ENCODE assay signal across 8 cellular contexts in genomic region chr19:40600086-40600917, GRCh38. TPM values are rescaled to one million over a fixed set of nuclear protein-coding genes. Genes with fewer than 3 reads are reported as not detected.
DNase-seq lines count a peak whose midpoint lies in the region; ATAC-seq and TF ChIP-seq lines count a peak whose summit lies in the region.

No MANE protein-coding gene starts in this region.

- H3K36me3 Mint-ChIP-seq in activated T-helper 2 cell treated with anti-CD3 and anti-CD28 coated beads, Interferon-gamma antibody, Interleukin-2, Interleukin-4, amounts not matched to agents 10 μg/mL and 5 μg/mL and 100 μg/mL, durations not matched to agents 14 hours and 24 hours and 36 hours (ENCODE audit: low read depth): no peaks in the 10 kb centered on the region
- H3K36me3 Mint-ChIP-seq in immature natural killer cell (no peaks in the 10 kb centered on the region), CD14-positive monocyte (peaks cover 17 to 23% of the 10 kb centered on the region in 2 donors)
- H3K36me3 Mint-ChIP-seq in stimulated activated memory B cell treated with anti-CD40 and anti-IgM and Interleukin-4, amounts not matched to agents 10 μg/mL and 1 μg/mL and 100 μg/mL, for 72 hours: no peaks in the 10 kb centered on the region

- H3K9me3 Mint-ChIP-seq in activated T-helper 2 cell treated with anti-CD3 and anti-CD28 coated beads, Interferon-gamma antibody, Interleukin-2, Interleukin-4, amounts not matched to agents 10 μg/mL and 5 μg/mL and 100 μg/mL, durations not matched to agents 14 hours and 24 hours and 36 hours: no peaks in the 10 kb centered on the region
- H3K9me3 Mint-ChIP-seq in immature natural killer cell: no peaks in the 10 kb centered on the region
- H3K9me3 Mint-ChIP-seq in stimulated activated memory B cell treated with anti-CD40 and anti-IgM and Interleukin-4, amounts not matched to agents 10 μg/mL and 1 μg/mL and 100 μg/mL, for 72 hours: peaks cover 2% of the 10 kb centered on the region
- peaks cover 3 to 41% (median 19%) of the 10 kb centered on the region in 7 donors for H3K9me3 Mint-ChIP-seq in CD14-positive monocyte

- H3K27me3 Mint-ChIP-seq in activated T-helper 2 cell treated with anti-CD3 and anti-CD28 coated beads, Interferon-gamma antibody, Interleukin-2, Interleukin-4, amounts not matched to agents 10 μg/mL and 5 μg/mL and 100 μg/mL, durations not matched to agents 14 hours and 24 hours and 36 hours (ENCODE audit: low read depth): peaks cover 41% of the 10 kb centered on the region
- peaks cover 36 to 43% (median 38%) of the 10 kb centered on the region in 3 donors for H3K27me3 Mint-ChIP-seq in immature natural killer cell (ENCODE audit: low read depth in 3 of 3)
- peaks cover 62% of the 10 kb centered on the region for H3K27me3 Mint-ChIP-seq in stimulated activated memory B cell treated with anti-CD40 and anti-IgM and Interleukin-4, amounts not matched to agents 10 μg/mL and 1 μg/mL and 100 μg/mL, for 72 hours
- peaks cover 74 to 98% (median 91%) of the 10 kb centered on the region in 3 donors for H3K27me3 Mint-ChIP-seq in CD14-positive monocyte (ENCODE audit: low read depth in 3 of 3)

- H3K27ac Mint-ChIP-seq in activated T-helper 2 cell treated with anti-CD3 and anti-CD28 coated beads, Interferon-gamma antibody, Interleukin-2, Interleukin-4, amounts not matched to agents 10 μg/mL and 5 μg/mL and 100 μg/mL, durations not matched to agents 14 hours and 24 hours and 36 hours: no peak overlapping the region
- H3K27ac Mint-ChIP-seq in immature natural killer cell (peak overlapping the region in 2 of 6 donors; percentile 64 to 66), CD14-positive monocyte (peak overlapping the region in 3 of 7 donors; percentile 18 to 77 (median 65))
- H3K27ac Mint-ChIP-seq in stimulated activated memory B cell treated with anti-CD40 and anti-IgM and Interleukin-4, amounts not matched to agents 10 μg/mL and 1 μg/mL and 100 μg/mL, for 72 hours: no peak overlapping the region

- peak overlapping the region; percentile 43 for H3K4me3 Mint-ChIP-seq in activated T-helper 2 cell treated with anti-CD3 and anti-CD28 coated beads, Interferon-gamma antibody, Interleukin-2, Interleukin-4, amounts not matched to agents 10 μg/mL and 5 μg/mL and 100 μg/mL, durations not matched to agents 14 hours and 24 hours and 36 hours (ENCODE audit: low read depth)
- H3K4me3 Mint-ChIP-seq in immature natural killer cell: peak overlapping the region; percentile 53 to 71 (median 57)
- H3K4me3 Mint-ChIP-seq in stimulated activated memory B cell treated with anti-CD40 and anti-IgM and Interleukin-4, amounts not matched to agents 10 μg/mL and 1 μg/mL and 100 μg/mL, for 72 hours: peak overlapping the region; percentile 24
- H3K4me3 Mint-ChIP-seq in CD14-positive monocyte: peak overlapping the region in 1 of 2 donors; percentile 93

- ATAC-seq in stimulated activated memory B cell treated with anti-CD40 and anti-IgM and Interleukin-4, amounts not matched to agents 10 μg/mL and 1 μg/mL and 100 μg/mL, for 72 hours: no peak

- no peak for TF ChIP-seq CTCF in CD14-positive monocyte (IDR thresholded peaks at IDR 0.05)

- intact Hi-C loops in activated T-helper 2 cell treated with anti-CD3 and anti-CD28 coated beads, Interferon-gamma antibody, Interleukin-2, Interleukin-4, amounts not matched to agents 10 μg/mL and 5 μg/mL and 100 μg/mL, durations not matched to agents 14 hours and 24 hours and 36 hours (cut with micrococcal nuclease): loop anchor here (10.0 kb wide), 3 partner anchors 316 to 1824 kb away; partner anchors contain the start of genes AKT2 and LIPE
- intact Hi-C loops in CD14-positive monocyte (cut with micrococcal nuclease): loop anchor here (5.0 to 10.0 kb wide), 3 partner anchors 33 to 296 kb away; no protein-coding TSS in a partner anchor

- peaks cover 51% of the 10 kb centered on the region for H3K4me1 Mint-ChIP-seq in activated T-helper 2 cell treated with anti-CD3 and anti-CD28 coated beads, Interferon-gamma antibody, Interleukin-2, Interleukin-4, amounts not matched to agents 10 μg/mL and 5 μg/mL and 100 μg/mL, durations not matched to agents 14 hours and 24 hours and 36 hours (ENCODE audit: low read depth)
- H3K4me1 Mint-ChIP-seq in immature natural killer cell (peaks cover 52 to 55% of the 10 kb centered on the region in 2 donors), CD14-positive monocyte (peaks cover 59% of the 10 kb centered on the region)
- H3K4me1 Mint-ChIP-seq in stimulated activated memory B cell treated with anti-CD40 and anti-IgM and Interleukin-4, amounts not matched to agents 10 μg/mL and 1 μg/mL and 100 μg/mL, for 72 hours: peaks cover 72% of the 10 kb centered on the region

- DNase-seq in HuH-7.5 (ENCODE audit: low spot score) (peak; percentile 10), immature natural killer cell (no peak), NCI-H524 (lab: John Stamatoyannopoulos, UW) (no peak), CD14-positive monocyte (ENCODE audit: low spot score) (no peak), HuH-7 (ENCODE audit: low spot score) (no peak)
- no peak for DNase-seq in activated T-helper 2 cell treated with anti-CD3 and anti-CD28 coated beads, Interferon-gamma antibody, Interleukin-2, Interleukin-4, amounts not matched to agents 10 μg/mL and 5 μg/mL and 100 μg/mL, durations not matched to agents 14 hours and 24 hours and 36 hours (ENCODE audit: low spot score)
- DNase-seq in activated CD8-positive, alpha-beta memory T cell treated with anti-CD3 and anti-CD28 coated beads, Interleukin-2, amount 50 U/mL, for 4 hours: no peak

RNA-seq across cellular contexts. Expression of gene LTBP4, which starts 0.9 kb away (rescaled TPM):
- total RNA-seq in activated T-helper 2 cell treated with anti-CD3 and anti-CD28 coated beads, Interferon-gamma antibody, Interleukin-2, Interleukin-4, amounts not matched to agents 10 μg/mL and 5 μg/mL and 100 μg/mL, durations not matched to agents 14 hours and 24 hours and 36 hours: 101 and 104 TPM in 2 replicates
- 10 to 100 TPM in 2 of 3 donors, 1 to 10 TPM in 1; 8.9 to 21.5 (median 18.8) TPM for polyA plus RNA-seq in immature natural killer cell
- 1 to 10 TPM; 3.8 to 8.0 TPM for polyA plus RNA-seq in CD14-positive monocyte

RNA-seq across cellular contexts. Expression of gene SHKBP1, which starts 23.6 kb away (rescaled TPM):
- 125 and 136 TPM in 2 replicates for total RNA-seq in activated T-helper 2 cell treated with anti-CD3 and anti-CD28 coated beads, Interferon-gamma antibody, Interleukin-2, Interleukin-4, amounts not matched to agents 10 μg/mL and 5 μg/mL and 100 μg/mL, durations not matched to agents 14 hours and 24 hours and 36 hours
- polyA plus RNA-seq in immature natural killer cell: 100 to 1,000 TPM; 115 to 186 (median 156) TPM
- polyA plus RNA-seq in CD14-positive monocyte: 100 to 1,000 TPM; 234 to 284 TPM
